In the genomic region with DNA sequence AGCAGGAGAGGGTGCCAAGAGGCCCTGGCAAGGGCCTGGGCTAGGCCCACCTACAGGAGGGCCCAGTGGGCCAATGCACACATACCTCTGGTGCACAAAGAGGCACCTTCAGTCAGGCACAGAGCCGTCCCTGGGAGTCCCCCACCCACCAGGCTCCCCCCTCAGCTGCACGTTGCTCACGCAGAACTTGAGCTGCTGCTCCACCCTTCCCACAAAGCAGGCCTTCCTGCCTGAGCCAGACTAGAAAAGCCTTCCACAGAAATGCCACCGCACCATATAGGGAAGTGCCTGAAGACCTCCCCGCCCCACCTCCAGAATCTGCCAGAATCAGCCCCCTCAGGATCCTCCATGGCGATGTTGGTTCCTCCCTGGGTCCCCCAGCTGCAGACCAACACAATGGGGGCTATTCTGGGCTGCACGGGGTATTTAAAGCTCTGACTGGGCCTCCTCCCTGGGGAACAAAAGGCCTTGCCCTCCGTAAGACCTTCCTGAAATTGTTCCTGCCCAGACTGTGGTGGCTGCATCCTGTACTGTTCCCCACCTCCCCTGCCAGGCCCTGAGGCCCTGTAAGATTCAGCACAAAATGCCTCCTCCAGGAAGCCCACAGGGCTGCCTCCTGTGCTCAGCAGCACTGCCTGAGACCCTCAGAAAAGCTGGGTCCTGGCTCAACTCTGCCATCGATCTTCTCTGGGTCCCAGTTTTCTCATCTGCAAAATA, we compare ENCODE assay signal across 1 cellular context.
A peak's percentile ranks its signal among the peaks of the same experiment; 100 is the strongest.
TF ChIP-seq lines count a peak whose summit lies in the region.

No MANE protein-coding gene starts in this region.

TF ChIP-seq in K562, 482 proteins besides CTCF, POLR2A, EP300 and RAD21 (continued from another document):
- TF ChIP-seq, protein P1, sequence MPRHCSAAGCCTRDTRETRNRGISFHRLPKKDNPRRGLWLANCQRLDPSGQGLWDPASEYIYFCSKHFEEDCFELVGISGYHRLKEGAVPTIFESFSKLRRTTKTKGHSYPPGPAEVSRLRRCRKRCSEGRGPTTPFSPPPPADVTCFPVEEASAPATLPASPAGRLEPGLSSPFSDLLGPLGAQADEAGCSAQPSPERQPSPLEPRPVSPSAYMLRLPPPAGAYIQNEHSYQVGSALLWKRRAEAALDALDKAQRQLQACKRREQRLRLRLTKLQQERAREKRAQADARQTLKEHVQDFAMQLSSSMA (CRISPR knock-in tag; IDR thresholded peaks at IDR 0.05): no peak
- peak; percentile 14 to 22; a peak in 1 of 4 replicates for TF ChIP-seq MAZ (CRISPR knock-in tag; conservative IDR thresholded peaks at IDR 0.05 in 1 of 2, IDR thresholded peaks at IDR 0.05 in 1 of 2)
- TF ChIP-seq ZNF311 (CRISPR knock-in tag; IDR thresholded peaks at IDR 0.05): 0 out of 2 replicates have a peak, but pooled peaks have one; percentile 17
- no peak for TF ChIP-seq C11orf30 (IDR thresholded peaks at IDR 0.05; ENCODE audit: low read depth)
- TF ChIP-seq, protein P2, sequence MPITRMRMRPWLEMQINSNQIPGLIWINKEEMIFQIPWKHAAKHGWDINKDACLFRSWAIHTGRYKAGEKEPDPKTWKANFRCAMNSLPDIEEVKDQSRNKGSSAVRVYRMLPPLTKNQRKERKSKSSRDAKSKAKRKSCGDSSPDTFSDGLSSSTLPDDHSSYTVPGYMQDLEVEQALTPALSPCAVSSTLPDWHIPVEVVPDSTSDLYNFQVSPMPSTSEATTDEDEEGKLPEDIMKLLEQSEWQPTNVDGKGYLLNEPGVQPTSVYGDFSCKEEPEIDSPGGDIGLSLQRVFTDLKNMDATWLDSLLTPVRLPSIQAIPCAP (CRISPR knock-in tag; IDR thresholded peaks at IDR 0.05; ENCODE audit: borderline replicate concordance): no peak
- TF ChIP-seq, protein P3, sequence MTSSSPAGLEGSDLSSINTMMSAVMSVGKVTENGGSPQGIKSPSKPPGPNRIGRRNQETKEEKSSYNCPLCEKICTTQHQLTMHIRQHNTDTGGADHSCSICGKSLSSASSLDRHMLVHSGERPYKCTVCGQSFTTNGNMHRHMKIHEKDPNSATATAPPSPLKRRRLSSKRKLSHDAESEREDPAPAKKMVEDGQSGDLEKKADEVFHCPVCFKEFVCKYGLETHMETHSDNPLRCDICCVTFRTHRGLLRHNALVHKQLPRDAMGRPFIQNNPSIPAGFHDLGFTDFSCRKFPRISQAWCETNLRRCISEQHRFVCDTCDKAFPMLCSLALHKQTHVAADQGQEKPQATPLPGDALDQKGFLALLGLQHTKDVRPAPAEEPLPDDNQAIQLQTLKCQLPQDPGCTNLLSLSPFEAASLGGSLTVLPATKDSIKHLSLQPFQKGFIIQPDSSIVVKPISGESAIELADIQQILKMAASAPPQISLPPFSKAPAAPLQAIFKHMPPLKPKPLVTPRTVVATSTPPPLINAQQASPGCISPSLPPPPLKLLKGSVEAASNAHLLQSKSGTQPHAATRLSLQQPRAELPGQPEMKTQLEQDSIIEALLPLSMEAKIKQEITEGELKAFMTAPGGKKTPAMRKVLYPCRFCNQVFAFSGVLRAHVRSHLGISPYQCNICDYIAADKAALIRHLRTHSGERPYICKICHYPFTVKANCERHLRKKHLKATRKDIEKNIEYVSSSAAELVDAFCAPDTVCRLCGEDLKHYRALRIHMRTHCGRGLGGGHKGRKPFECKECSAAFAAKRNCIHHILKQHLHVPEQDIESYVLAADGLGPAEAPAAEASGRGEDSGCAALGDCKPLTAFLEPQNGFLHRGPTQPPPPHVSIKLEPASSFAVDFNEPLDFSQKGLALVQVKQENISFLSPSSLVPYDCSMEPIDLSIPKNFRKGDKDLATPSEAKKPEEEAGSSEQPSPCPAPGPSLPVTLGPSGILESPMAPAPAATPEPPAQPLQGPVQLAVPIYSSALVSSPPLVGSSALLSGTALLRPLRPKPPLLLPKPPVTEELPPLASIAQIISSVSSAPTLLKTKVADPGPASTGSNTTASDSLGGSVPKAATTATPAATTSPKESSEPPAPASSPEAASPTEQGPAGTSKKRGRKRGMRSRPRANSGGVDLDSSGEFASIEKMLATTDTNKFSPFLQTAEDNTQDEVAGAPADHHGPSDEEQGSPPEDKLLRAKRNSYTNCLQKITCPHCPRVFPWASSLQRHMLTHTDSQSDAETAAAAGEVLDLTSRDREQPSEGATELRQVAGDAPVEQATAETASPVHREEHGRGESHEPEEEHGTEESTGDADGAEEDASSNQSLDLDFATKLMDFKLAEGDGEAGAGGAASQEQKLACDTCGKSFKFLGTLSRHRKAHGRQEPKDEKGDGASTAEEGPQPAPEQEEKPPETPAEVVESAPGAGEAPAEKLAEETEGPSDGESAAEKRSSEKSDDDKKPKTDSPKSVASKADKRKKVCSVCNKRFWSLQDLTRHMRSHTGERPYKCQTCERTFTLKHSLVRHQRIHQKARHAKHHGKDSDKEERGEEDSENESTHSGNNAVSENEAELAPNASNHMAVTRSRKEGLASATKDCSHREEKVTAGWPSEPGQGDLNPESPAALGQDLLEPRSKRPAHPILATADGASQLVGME (CRISPR knock-in tag; IDR thresholded peaks at IDR 0.05): no peak
- TF ChIP-seq SRF (CRISPR knock-in tag; IDR thresholded peaks at IDR 0.05): peak in 1 of 2 experiments; percentile 84; a peak in 2 of 4 replicates
- TF ChIP-seq, protein P4, sequence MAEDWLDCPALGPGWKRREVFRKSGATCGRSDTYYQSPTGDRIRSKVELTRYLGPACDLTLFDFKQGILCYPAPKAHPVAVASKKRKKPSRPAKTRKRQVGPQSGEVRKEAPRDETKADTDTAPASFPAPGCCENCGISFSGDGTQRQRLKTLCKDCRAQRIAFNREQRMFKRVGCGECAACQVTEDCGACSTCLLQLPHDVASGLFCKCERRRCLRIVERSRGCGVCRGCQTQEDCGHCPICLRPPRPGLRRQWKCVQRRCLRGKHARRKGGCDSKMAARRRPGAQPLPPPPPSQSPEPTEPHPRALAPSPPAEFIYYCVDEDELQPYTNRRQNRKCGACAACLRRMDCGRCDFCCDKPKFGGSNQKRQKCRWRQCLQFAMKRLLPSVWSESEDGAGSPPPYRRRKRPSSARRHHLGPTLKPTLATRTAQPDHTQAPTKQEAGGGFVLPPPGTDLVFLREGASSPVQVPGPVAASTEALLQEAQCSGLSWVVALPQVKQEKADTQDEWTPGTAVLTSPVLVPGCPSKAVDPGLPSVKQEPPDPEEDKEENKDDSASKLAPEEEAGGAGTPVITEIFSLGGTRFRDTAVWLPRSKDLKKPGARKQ (CRISPR knock-in tag; IDR thresholded peaks at IDR 0.05): no peak
- no peak for TF ChIP-seq PRPF4 (IDR thresholded peaks at IDR 0.05; ENCODE audit: insufficient read depth, low read depth, low read length, poor library complexity, severe bottlenecking)
- peak; percentile 53 for TF ChIP-seq ZFX (CRISPR knock-in tag; IDR thresholded peaks at IDR 0.05)
- TF ChIP-seq, protein P5, sequence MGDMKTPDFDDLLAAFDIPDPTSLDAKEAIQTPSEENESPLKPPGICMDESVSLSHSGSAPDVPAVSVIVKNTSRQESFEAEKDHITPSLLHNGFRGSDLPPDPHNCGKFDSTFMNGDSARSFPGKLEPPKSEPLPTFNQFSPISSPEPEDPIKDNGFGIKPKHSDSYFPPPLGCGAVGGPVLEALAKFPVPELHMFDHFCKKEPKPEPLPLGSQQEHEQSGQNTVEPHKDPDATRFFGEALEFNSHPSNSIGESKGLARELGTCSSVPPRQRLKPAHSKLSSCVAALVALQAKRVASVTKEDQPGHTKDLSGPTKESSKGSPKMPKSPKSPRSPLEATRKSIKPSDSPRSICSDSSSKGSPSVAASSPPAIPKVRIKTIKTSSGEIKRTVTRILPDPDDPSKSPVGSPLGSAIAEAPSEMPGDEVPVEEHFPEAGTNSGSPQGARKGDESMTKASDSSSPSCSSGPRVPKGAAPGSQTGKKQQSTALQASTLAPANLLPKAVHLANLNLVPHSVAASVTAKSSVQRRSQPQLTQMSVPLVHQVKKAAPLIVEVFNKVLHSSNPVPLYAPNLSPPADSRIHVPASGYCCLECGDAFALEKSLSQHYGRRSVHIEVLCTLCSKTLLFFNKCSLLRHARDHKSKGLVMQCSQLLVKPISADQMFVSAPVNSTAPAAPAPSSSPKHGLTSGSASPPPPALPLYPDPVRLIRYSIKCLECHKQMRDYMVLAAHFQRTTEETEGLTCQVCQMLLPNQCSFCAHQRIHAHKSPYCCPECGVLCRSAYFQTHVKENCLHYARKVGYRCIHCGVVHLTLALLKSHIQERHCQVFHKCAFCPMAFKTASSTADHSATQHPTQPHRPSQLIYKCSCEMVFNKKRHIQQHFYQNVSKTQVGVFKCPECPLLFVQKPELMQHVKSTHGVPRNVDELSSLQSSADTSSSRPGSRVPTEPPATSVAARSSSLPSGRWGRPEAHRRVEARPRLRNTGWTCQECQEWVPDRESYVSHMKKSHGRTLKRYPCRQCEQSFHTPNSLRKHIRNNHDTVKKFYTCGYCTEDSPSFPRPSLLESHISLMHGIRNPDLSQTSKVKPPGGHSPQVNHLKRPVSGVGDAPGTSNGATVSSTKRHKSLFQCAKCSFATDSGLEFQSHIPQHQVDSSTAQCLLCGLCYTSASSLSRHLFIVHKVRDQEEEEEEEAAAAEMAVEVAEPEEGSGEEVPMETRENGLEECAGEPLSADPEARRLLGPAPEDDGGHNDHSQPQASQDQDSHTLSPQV (IDR thresholded peaks at IDR 0.05): peak; percentile 20; the same call in 1 of the 2 replicates
